21 cellular contexts compared by ENCODE assay signal in the genomic region with DNA sequence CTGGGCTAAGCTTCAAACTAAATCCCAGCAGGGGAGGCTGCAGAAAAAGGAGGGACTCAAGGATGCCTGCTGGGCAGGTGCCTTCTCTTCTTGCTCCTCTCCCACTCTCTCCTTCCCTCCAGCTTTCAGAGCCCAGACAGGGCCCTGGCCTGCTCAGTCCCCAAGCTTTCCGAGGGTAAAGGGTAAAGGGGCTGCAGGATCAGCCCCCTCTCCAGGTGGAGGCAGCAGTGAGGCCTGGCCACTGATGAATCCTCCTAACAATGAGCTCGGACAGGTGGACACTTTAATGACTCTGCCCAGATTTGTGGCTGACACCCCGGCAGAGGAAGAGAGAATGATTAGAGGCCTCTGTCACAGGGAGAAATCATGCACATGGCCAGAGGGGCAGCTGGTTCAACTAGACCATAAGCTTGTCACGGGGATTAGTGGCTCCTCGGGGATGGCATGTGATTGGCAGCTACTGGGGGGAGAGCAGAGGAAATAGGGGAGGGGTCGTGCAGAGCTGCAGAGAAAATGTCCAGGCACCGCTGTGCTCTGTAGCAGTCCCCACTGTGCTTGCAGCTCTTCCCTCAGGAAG.
"Had no signal": no experiment of that assay in that cellular context is flagged by ENCODE, and none has a peak within 500 bp of the region (broad histone marks: within the 10 kb centered on the region; RNA-seq: fewer than 3 reads in every experiment).

No MANE protein-coding gene starts in this region.

- H3K4me1 ChIP-seq: adrenal gland, colonic mucosa, left lung, psoas muscle, spleen, upper lobe of left lung had no signal

- H3K36me3 Mint-ChIP-seq: activated CD4-positive, alpha-beta memory T cell treated with anti-CD3 and anti-CD28 coated beads for 36 hours; activated naive CD4-positive, alpha-beta T cell treated with anti-CD3 and anti-CD28 coated beads, Interleukin-2, amount 50 U/mL, for 24 hours; memory B cell; natural killer cell treated with Interleukin-12 subunit alpha and Interleukin-12 subunit beta and Interleukin-15 and Interleukin-18, amount 100 ng/mL, for 72 hours had no signal

- H3K27ac Mint-ChIP-seq: activated CD4-positive, alpha-beta memory T cell treated with anti-CD3 and anti-CD28 coated beads for 36 hours; activated naive CD4-positive, alpha-beta T cell treated with anti-CD3 and anti-CD28 coated beads, Interleukin-2, amount 50 U/mL, for 24 hours; activated T-cell treated with anti-CD3 and anti-CD28 coated beads, Interleukin-2, amount 50 U/mL, for 24 hours; memory B cell; natural killer cell treated with Interleukin-12 subunit alpha and Interleukin-12 subunit beta and Interleukin-15 and Interleukin-18, amount 100 ng/mL, for 72 hours; stimulated activated naive CD8-positive, alpha-beta T cell treated with anti-CD3 and anti-CD28 coated beads, Interleukin-15, amount 100 ng/mL, for 72 hours had no signal

- H3K27me3 ChIP-seq: adrenal gland, colonic mucosa, upper lobe of left lung had no signal

- H3K4me3 Mint-ChIP-seq: activated CD4-positive, alpha-beta memory T cell treated with anti-CD3 and anti-CD28 coated beads for 36 hours; activated naive CD4-positive, alpha-beta T cell treated with anti-CD3 and anti-CD28 coated beads, Interleukin-2, amount 50 U/mL, for 24 hours; activated T-cell treated with anti-CD3 and anti-CD28 coated beads, Interleukin-2, amount 50 U/mL, for 24 hours; memory B cell; natural killer cell treated with Interleukin-12 subunit alpha and Interleukin-12 subunit beta and Interleukin-15 and Interleukin-18, amount 100 ng/mL, for 72 hours; stimulated activated naive CD8-positive, alpha-beta T cell treated with anti-CD3 and anti-CD28 coated beads, Interleukin-15, amount 100 ng/mL, for 72 hours had no signal

- DNase-seq: activated CD4-positive, alpha-beta memory T cell treated with anti-CD3 and anti-CD28 coated beads for 36 hours; activated CD4-positive, alpha-beta T cell treated with anti-CD3 and anti-CD28 coated beads for 1 hour; activated T-cell treated with anti-CD3 and anti-CD28 coated beads, Interleukin-2, amount 50 U/mL, for 24 hours; adrenal gland; central memory CD4-positive, alpha-beta T cell; colonic mucosa; effector CD4-positive, alpha-beta T cell; heart left ventricle; left lung; psoas muscle; spleen; stimulated activated naive CD8-positive, alpha-beta T cell treated with anti-CD3 and anti-CD28 coated beads, Interleukin-15, amount 100 ng/mL, for 72 hours; T1000; upper lobe of left lung had no signal

- H3K4me1 Mint-ChIP-seq: activated naive CD4-positive, alpha-beta T cell treated with anti-CD3 and anti-CD28 coated beads, Interleukin-2, amount 50 U/mL, for 24 hours; memory B cell; stimulated activated naive CD8-positive, alpha-beta T cell treated with anti-CD3 and anti-CD28 coated beads, Interleukin-15, amount 100 ng/mL, for 72 hours had no signal

- H3K27ac ChIP-seq: adrenal gland, colonic mucosa, heart left ventricle, left lung, psoas muscle, spleen, upper lobe of left lung had no signal

- H3K4me3 ChIP-seq: adrenal gland, colonic mucosa, heart left ventricle, left lung, psoas muscle, spleen, upper lobe of left lung had no signal

- H3K9me3 ChIP-seq: adrenal gland, colonic mucosa, heart left ventricle, left lung, psoas muscle, spleen, upper lobe of left lung had no signal

- H3K9me3 Mint-ChIP-seq: activated CD4-positive, alpha-beta memory T cell treated with anti-CD3 and anti-CD28 coated beads for 36 hours; activated naive CD4-positive, alpha-beta T cell treated with anti-CD3 and anti-CD28 coated beads, Interleukin-2, amount 50 U/mL, for 24 hours; activated T-cell treated with anti-CD3 and anti-CD28 coated beads, Interleukin-2, amount 50 U/mL, for 24 hours; natural killer cell treated with Interleukin-12 subunit alpha and Interleukin-12 subunit beta and Interleukin-15 and Interleukin-18, amount 100 ng/mL, for 72 hours had no signal

- ATAC-seq: heart left ventricle; left lung; psoas muscle; sciatic nerve; stimulated activated naive CD8-positive, alpha-beta T cell treated with anti-CD3 and anti-CD28 coated beads, Interleukin-15, amount 100 ng/mL, for 72 hours had no signal

- FAIRE-seq: endothelial cell of umbilical vein, frontal cortex, keratinocyte had no signal

- H3K36me3 ChIP-seq: adrenal gland, colonic mucosa, heart left ventricle, left lung, spleen, upper lobe of left lung had no signal
